2 cellular contexts compared by ENCODE assay signal in genomic region chr17:41812176-41813038, GRCh38.
TF ChIP-seq lines count a peak whose summit lies in the region.

Gene FKBP10 (plus strand): TSS chr17:41813004. CDS start chr17:41813035, 31 bp downstream.

TF ChIP-seq in IMR-90, 13 proteins besides CTCF, POLR2A, EP300 and RAD21 (continued from another document):
- TF ChIP-seq ELK1 (IDR thresholded peaks at IDR 0.05; ENCODE audit: borderline replicate concordance, low read depth, low read length): no peak
- peak; percentile 86 for TF ChIP-seq MXI1 (IDR thresholded peaks at IDR 0.05; ENCODE audit: borderline replicate concordance, low read depth, low read length)
- TF ChIP-seq BHLHE40 (IDR thresholded peaks at IDR 0.05; ENCODE audit: low read depth, low read length): no peak
- TF ChIP-seq RFX5 (IDR thresholded peaks at IDR 0.05; ENCODE audit: low read depth, low read length): no peak
- no peak for TF ChIP-seq CHD1 (IDR thresholded peaks at IDR 0.05; ENCODE audit: low read depth, low read length)
- no peak for TF ChIP-seq FOS (IDR thresholded peaks at IDR 0.05; ENCODE audit: low read depth, low read length)
TF ChIP-seq in IMR-90: peak in this region for 2.

TF ChIP-seq in SK-N-SH treated with all-trans-retinoic acid at 6 μM for 48 hours, 23 proteins besides CTCF, POLR2A, EP300 and RAD21 (continued from another document):
- TF ChIP-seq POU6F1 (CRISPR knock-in tag; IDR thresholded peaks at IDR 0.05; ENCODE audit: borderline replicate concordance, low read depth) (no peak), ZC3H10 (CRISPR knock-in tag; IDR thresholded peaks at IDR 0.05) (no peak), ZNF565 (CRISPR knock-in tag; conservative IDR thresholded peaks at IDR 0.05; ENCODE audit: low read depth) (no peak), PPARA (CRISPR knock-in tag; IDR thresholded peaks at IDR 0.05; ENCODE audit: borderline replicate concordance) (no peak), ISL1 (CRISPR knock-in tag; IDR thresholded peaks at IDR 0.05) (no peak), CREB5 (CRISPR knock-in tag; IDR thresholded peaks at IDR 0.05; ENCODE audit: low read depth) (no peak), SNAI2 (CRISPR knock-in tag; IDR thresholded peaks at IDR 0.05) (no peak), ZNF8 (CRISPR knock-in tag; IDR thresholded peaks at IDR 0.05) (no peak), ZFP30 (CRISPR knock-in tag; IDR thresholded peaks at IDR 0.05) (no peak)
TF ChIP-seq in SK-N-SH treated with all-trans-retinoic acid at 6 μM for 48 hours: peak in this region for 0.
